ENCODE assay signal across 1 cellular context in the genomic region with DNA sequence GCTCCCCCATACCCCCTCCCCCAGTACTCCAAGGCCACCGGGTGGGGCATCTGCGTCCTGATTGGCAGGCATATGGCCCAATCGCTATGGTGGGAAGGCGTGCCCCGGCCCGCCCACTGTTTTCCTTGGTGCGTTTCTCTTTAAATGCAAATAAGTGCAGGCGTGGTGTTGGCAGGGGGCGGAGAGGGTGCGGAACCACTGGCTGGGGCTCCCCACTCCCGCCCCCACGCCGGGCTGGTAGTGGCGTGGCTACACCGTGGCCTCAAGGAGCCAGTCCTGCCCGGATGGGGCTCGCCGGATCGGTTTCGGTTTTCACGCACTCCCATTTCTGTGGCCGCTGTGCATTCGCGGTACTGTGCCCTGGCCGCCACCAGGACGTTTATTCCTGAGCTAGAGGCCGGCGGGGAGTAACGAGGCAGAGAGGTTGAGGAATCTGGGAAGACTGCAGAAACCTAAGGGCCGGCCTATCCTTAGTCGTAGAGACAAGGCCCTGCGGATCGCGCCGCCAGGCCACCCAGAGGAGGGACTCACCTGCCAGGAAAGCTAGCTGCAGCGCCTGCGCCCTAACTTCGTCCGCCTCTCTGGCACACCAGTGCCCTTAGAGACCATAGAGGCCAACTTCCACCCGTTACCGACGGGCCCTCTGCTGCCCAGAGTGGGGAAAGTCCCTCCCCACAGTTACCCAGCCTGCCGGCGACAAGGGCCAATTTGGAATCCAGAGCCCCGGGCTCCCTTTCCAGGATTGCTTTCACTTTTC.
A peak's percentile ranks its signal among the peaks of the same experiment; 100 is the strongest.
TF ChIP-seq lines count a peak whose summit lies in the region.

No MANE protein-coding gene starts in this region.

TF ChIP-seq in HEK293, 187 proteins besides CTCF, POLR2A, EP300 and RAD21 (continued from another document):
- TF ChIP-seq, protein P1, sequence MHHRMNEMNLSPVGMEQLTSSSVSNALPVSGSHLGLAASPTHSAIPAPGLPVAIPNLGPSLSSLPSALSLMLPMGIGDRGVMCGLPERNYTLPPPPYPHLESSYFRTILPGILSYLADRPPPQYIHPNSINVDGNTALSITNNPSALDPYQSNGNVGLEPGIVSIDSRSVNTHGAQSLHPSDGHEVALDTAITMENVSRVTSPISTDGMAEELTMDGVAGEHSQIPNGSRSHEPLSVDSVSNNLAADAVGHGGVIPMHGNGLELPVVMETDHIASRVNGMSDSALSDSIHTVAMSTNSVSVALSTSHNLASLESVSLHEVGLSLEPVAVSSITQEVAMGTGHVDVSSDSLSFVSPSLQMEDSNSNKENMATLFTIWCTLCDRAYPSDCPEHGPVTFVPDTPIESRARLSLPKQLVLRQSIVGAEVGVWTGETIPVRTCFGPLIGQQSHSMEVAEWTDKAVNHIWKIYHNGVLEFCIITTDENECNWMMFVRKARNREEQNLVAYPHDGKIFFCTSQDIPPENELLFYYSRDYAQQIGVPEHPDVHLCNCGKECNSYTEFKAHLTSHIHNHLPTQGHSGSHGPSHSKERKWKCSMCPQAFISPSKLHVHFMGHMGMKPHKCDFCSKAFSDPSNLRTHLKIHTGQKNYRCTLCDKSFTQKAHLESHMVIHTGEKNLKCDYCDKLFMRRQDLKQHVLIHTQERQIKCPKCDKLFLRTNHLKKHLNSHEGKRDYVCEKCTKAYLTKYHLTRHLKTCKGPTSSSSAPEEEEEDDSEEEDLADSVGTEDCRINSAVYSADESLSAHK (tag by site-specific recombination; IDR thresholded peaks at IDR 0.05): no peak
- TF ChIP-seq KLF1 (tag by site-specific recombination; IDR thresholded peaks at IDR 0.05) (no peak), ZNF341 (tag by site-specific recombination; IDR thresholded peaks at IDR 0.05; ENCODE audit: low read depth) (peak; percentile 66), SP3 (tag by site-specific recombination; IDR thresholded peaks at IDR 0.05) (peak; percentile 68), ZNF266 (tag by site-specific recombination; IDR thresholded peaks at IDR 0.05; ENCODE audit: low read depth) (no peak), ZBTB20 (tag by site-specific recombination; IDR thresholded peaks at IDR 0.05) (peak; percentile 97), KLF8 (tag by site-specific recombination; IDR thresholded peaks at IDR 0.05) (peak; percentile 56), GLI4 (tag by site-specific recombination; IDR thresholded peaks at IDR 0.05) (no peak), ZNF248 (tag by site-specific recombination; IDR thresholded peaks at IDR 0.05) (no peak), ZNF202 (tag by site-specific recombination; IDR thresholded peaks at IDR 0.05; ENCODE audit: borderline replicate concordance) (no peak), YY2 (tag by site-specific recombination; IDR thresholded peaks at IDR 0.05) (no peak), SP2 (tag by site-specific recombination; IDR thresholded peaks at IDR 0.05) (peak; percentile 63), ZNF157 (tag by site-specific recombination; IDR thresholded peaks at IDR 0.05) (no peak), GLI2 (tag by site-specific recombination; IDR thresholded peaks at IDR 0.05; ENCODE audit: borderline replicate concordance, low read depth) (no peak), ZBTB8A (tag by site-specific recombination; IDR thresholded peaks at IDR 0.05) (0 out of 2 replicates have a peak, but pooled peaks have one; percentile 31), ZNF335 (tag by site-specific recombination; conservative IDR thresholded peaks at IDR 0.05) (peak; percentile 70), ZNF548 (tag by site-specific recombination; IDR thresholded peaks at IDR 0.05) (no peak), KLF9 (tag by site-specific recombination; IDR thresholded peaks at IDR 0.05; ENCODE audit: low read depth) (peak; percentile 51; the same call in 1 of the 2 replicates), ZEB2 (tag by site-specific recombination; IDR thresholded peaks at IDR 0.05) (0 out of 2 replicates have a peak, but pooled peaks have one; percentile 37), ZNF48 (tag by site-specific recombination; IDR thresholded peaks at IDR 0.05) (no peak), ZNF184 (tag by site-specific recombination; IDR thresholded peaks at IDR 0.05) (no peak), PRDM1 (tag by site-specific recombination; IDR thresholded peaks at IDR 0.05) (no peak)
- TF ChIP-seq, protein P2, sequence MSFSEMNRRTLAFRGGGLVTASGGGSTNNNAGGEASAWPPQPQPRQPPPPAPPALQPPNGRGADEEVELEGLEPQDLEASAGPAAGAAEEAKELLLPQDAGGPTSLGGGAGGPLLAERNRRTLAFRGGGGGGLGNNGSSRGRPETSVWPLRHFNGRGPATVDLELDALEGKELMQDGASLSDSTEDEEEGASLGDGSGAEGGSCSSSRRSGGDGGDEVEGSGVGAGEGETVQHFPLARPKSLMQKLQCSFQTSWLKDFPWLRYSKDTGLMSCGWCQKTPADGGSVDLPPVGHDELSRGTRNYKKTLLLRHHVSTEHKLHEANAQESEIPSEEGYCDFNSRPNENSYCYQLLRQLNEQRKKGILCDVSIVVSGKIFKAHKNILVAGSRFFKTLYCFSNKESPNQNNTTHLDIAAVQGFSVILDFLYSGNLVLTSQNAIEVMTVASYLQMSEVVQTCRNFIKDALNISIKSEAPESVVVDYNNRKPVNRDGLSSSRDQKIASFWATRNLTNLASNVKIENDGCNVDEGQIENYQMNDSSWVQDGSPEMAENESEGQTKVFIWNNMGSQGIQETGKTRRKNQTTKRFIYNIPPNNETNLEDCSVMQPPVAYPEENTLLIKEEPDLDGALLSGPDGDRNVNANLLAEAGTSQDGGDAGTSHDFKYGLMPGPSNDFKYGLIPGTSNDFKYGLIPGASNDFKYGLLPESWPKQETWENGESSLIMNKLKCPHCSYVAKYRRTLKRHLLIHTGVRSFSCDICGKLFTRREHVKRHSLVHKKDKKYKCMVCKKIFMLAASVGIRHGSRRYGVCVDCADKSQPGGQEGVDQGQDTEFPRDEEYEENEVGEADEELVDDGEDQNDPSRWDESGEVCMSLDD (tag by site-specific recombination; IDR thresholded peaks at IDR 0.05): 0 out of 2 replicates have a peak, but pooled peaks have one; percentile 6
- TF ChIP-seq, protein P3, sequence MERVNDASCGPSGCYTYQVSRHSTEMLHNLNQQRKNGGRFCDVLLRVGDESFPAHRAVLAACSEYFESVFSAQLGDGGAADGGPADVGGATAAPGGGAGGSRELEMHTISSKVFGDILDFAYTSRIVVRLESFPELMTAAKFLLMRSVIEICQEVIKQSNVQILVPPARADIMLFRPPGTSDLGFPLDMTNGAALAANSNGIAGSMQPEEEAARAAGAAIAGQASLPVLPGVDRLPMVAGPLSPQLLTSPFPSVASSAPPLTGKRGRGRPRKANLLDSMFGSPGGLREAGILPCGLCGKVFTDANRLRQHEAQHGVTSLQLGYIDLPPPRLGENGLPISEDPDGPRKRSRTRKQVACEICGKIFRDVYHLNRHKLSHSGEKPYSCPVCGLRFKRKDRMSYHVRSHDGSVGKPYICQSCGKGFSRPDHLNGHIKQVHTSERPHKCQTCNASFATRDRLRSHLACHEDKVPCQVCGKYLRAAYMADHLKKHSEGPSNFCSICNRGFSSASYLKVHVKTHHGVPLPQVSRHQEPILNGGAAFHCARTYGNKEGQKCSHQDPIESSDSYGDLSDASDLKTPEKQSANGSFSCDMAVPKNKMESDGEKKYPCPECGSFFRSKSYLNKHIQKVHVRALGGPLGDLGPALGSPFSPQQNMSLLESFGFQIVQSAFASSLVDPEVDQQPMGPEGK (tag by site-specific recombination; IDR thresholded peaks at IDR 0.05): peak; percentile 87
- TF ChIP-seq, protein P4, sequence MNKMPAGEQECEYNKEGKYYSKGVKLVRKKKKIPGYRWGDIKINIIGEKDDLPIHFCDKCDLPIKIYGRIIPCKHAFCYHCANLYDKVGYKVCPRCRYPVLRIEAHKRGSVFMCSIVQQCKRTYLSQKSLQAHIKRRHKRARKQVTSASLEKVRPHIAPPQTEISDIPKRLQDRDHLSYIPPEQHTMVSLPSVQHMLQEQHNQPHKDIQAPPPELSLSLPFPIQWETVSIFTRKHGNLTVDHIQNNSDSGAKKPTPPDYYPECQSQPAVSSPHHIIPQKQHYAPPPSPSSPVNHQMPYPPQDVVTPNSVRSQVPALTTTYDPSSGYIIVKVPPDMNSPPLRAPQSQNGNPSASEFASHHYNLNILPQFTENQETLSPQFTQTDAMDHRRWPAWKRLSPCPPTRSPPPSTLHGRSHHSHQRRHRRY (tag by site-specific recombination; IDR thresholded peaks at IDR 0.05): no peak
- TF ChIP-seq, protein P5, sequence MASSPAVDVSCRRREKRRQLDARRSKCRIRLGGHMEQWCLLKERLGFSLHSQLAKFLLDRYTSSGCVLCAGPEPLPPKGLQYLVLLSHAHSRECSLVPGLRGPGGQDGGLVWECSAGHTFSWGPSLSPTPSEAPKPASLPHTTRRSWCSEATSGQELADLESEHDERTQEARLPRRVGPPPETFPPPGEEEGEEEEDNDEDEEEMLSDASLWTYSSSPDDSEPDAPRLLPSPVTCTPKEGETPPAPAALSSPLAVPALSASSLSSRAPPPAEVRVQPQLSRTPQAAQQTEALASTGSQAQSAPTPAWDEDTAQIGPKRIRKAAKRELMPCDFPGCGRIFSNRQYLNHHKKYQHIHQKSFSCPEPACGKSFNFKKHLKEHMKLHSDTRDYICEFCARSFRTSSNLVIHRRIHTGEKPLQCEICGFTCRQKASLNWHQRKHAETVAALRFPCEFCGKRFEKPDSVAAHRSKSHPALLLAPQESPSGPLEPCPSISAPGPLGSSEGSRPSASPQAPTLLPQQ (tag by site-specific recombination; IDR thresholded peaks at IDR 0.05): peak; percentile 64; the same call in 1 of the 2 replicates
